27 cellular contexts compared by ENCODE assay signal in the genomic region with DNA sequence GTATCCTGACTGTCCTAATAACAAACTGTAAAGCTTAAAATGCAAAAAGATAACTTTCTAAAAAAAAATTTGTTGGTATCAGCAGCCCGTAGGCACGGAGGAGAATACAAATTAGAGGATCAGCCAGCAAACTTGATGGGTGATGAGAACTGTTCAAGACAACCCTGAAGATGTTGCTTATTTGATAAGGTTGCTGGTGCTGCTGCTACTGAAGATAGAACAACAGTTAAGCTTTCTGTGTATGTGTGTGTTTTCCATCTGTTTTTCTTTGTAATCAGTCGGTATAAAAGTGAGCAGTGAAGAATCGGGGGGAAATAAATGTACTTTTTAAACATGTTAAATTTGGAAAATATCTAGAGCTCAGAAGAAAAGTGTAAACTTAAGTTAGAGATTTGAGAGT.
DNase-seq lines count a peak whose midpoint lies in the region; ATAC-seq, FAIRE-seq and TF ChIP-seq lines count a peak whose summit lies in the region.
"Had no signal": no experiment of that assay in that cellular context is flagged by ENCODE, and none has a peak within 500 bp of the region (broad histone marks: within the 10 kb centered on the region; RNA-seq: fewer than 3 reads in every experiment).

No MANE protein-coding gene starts in this region.

- TF ChIP-seq POLR2A in breast epithelium (IDR thresholded peaks at IDR 0.05) (no peak), K562 (conservative IDR thresholded peaks at IDR 0.05) (no peak)

- H3K27ac ChIP-seq in breast epithelium = no peak overlapping the region
- H3K27ac ChIP-seq in K562 (ENCODE audit: extremely low read depth, low read depth, low read length) = no peak overlapping the region
- H3K27ac ChIP-seq in neural progenitor cell = peak overlapping the region; percentile 51
- H3K27ac ChIP-seq: PC-9, SJSA1 had no signal

- POLR2A ChIA-PET in MCF 10A (lab: Yijun Ruan, JAX) (interaction anchor here (0.7 kb wide), 1 partner anchor 35 kb away, joined by 3 read pairs; no protein-coding TSS in a partner anchor), K562 (lab: Yijun Ruan, JAX) (interaction anchor here (1.6 to 2.0 kb wide), 2 partner anchors 10 kb away, joined by 4 to 9 read pairs; no protein-coding TSS in a partner anchor)

- ATAC-seq in K562 = peak; percentile 73
- no peak for ATAC-seq in omental fat pad (ENCODE audit: low FRiP score)
- ATAC-seq in GM21737 (IDR thresholded peaks at IDR 0.05; ENCODE audit: unreplicated experiment) = no peak
- no peak for ATAC-seq in HG03354 (IDR thresholded peaks at IDR 0.05; ENCODE audit: poor library complexity, severe bottlenecking, unreplicated experiment)
- ATAC-seq: HepG2 had no signal

- no TSS peak for BruUV-seq in MCF 10A (replicated peaks; lab: Mats Ljungman, UMichigan)
- BruUV-seq in K562 (replicated peaks; lab: Mats Ljungman, UMichigan) = no TSS peak

- H3K4me3 Mint-ChIP-seq in MCF 10A (ENCODE audit: unreplicated experiment) = no peak overlapping the region
- H3K4me3 Mint-ChIP-seq in neural progenitor cell = no peak overlapping the region
- H3K4me3 Mint-ChIP-seq: CD14-positive monocyte had no signal

- TF ChIP-seq CTCF in MCF 10A (IDR thresholded peaks at IDR 0.05; ENCODE audit: unreplicated experiment) (no peak), breast epithelium (IDR thresholded peaks at IDR 0.05) (no peak), K562 (IDR thresholded peaks at IDR 0.05 in 2 of 3, conservative IDR thresholded peaks at IDR 0.05 in 1 of 3; ENCODE audit: insufficient read depth in 2 of 3, low read depth in 1 of 3, low read length in 3 of 3) (no peak), neural progenitor cell (IDR thresholded peaks at IDR 0.05) (no peak), omental fat pad (IDR thresholded peaks at IDR 0.05) (no peak)

- H2AFZ ChIP-seq in K562 (ENCODE audit: low read depth, low read length) = peak overlapping the region; percentile 16; the same call in 1 of the 2 replicates
- no peak overlapping the region for H2AFZ ChIP-seq in neural progenitor cell (replicated peaks)
- H2AFZ ChIP-seq: PC-9 had no signal

- intact Hi-C loops in MCF 10A (cut with micrococcal nuclease) = no loop called here
- intact Hi-C loops in breast epithelium (cut with DNase I; ENCODE audit: low total_unique reads) = no loop called here
- intact Hi-C loops in K562 (cut with micrococcal nuclease) = no loop called here

- H3K27ac Mint-ChIP-seq in MCF 10A (ENCODE audit: low read depth, unreplicated experiment) (peak overlapping the region; percentile 16), neural progenitor cell (no peak overlapping the region)

- peaks cover 12% of the 10 kb centered on the region for H3F3A ChIP-seq in neural progenitor cell (ENCODE audit: low read depth)

- H3K9me3 Mint-ChIP-seq in MCF 10A (ENCODE audit: unreplicated experiment) (no peaks in the 10 kb centered on the region), neural progenitor cell (no peaks in the 10 kb centered on the region)
- H3K9me3 Mint-ChIP-seq: CD14-positive monocyte had no signal

- H3K9ac ChIP-seq in K562 (ENCODE audit: insufficient read depth in 1 of 2, low read depth in 2 of 2, low read length in 2 of 2) (no peak overlapping the region), neural progenitor cell (no peak overlapping the region)

- no peaks in the 10 kb centered on the region for H3K27me3 Mint-ChIP-seq in MCF 10A (ENCODE audit: insufficient read depth, unreplicated experiment)
- no peaks in the 10 kb centered on the region for H3K27me3 Mint-ChIP-seq in neural progenitor cell (ENCODE audit: insufficient read depth, low read depth)

- TF ChIP-seq EP300 in K562 (IDR thresholded peaks at IDR 0.05; ENCODE audit: low read length) = no peak

- H3K4me1 ChIP-seq in breast epithelium (no peaks in the 10 kb centered on the region), K562 (replicated peaks in 1 of 2; ENCODE audit: control insufficient read depth in 2 of 2, insufficient read depth in 2 of 2, low read length in 2 of 2) (peaks cover 0 to 10% of the 10 kb centered on the region in 2 experiments; a peak in 2 of 5 replicates), neural progenitor cell (peaks cover 19% of the 10 kb centered on the region)
- H3K4me1 ChIP-seq: BE2C, SJSA1 had no signal

- H3K36me3 ChIP-seq in breast epithelium (no peaks in the 10 kb centered on the region), K562 (ENCODE audit: control insufficient read depth, insufficient read depth, low read length) (peaks cover 37% of the 10 kb centered on the region), neural progenitor cell (peaks cover 17% of the 10 kb centered on the region)

- CTCF ChIA-PET in MCF 10A (lab: Yijun Ruan, JAX) (interaction anchor here (0.6 to 1.3 kb wide), 4 partner anchors 10 to 1345 kb away, joined by 3 to 4 read pairs (median 3); no protein-coding TSS in a partner anchor), K562 (lab: Yijun Ruan, JAX; ENCODE audit: low intra/inter-chr PET ratio) (no interaction called here)

- H4K20me1 ChIP-seq in K562 (replicated peaks; ENCODE audit: control insufficient read depth, insufficient read depth, low read length) (no peaks in the 10 kb centered on the region), neural progenitor cell (ENCODE audit: low read depth) (no peaks in the 10 kb centered on the region)

- H3K9me1 ChIP-seq in K562 (ENCODE audit: control insufficient read depth, insufficient read depth, low read length) = no peaks in the 10 kb centered on the region

- no peak overlapping the region for H3K4me3 ChIP-seq in breast epithelium
- no peak overlapping the region for H3K4me3 ChIP-seq in K562
- H3K4me3 ChIP-seq in neural progenitor cell = no peak overlapping the region
- H3K4me3 ChIP-seq: MG63, PC-9, SJSA1 had no signal

- H3K79me2 ChIP-seq in K562 (ENCODE audit: control insufficient read depth, insufficient read depth, low read length) = no peaks in the 10 kb centered on the region
- no peaks in the 10 kb centered on the region for H3K79me2 ChIP-seq in neural progenitor cell (ENCODE audit: low read depth)

- peaks cover 70% of the 10 kb centered on the region for H3K36me3 Mint-ChIP-seq in MCF 10A (ENCODE audit: insufficient read depth, unreplicated experiment)
- H3K36me3 Mint-ChIP-seq in neural progenitor cell = peaks cover 22% of the 10 kb centered on the region

- H3K4me2 ChIP-seq in K562 (ENCODE audit: insufficient read depth, low read length) (no peak overlapping the region), neural progenitor cell (no peak overlapping the region)
- H3K4me2 ChIP-seq: PC-9 had no signal

- peaks cover 5% of the 10 kb centered on the region for H3K4me1 Mint-ChIP-seq in MCF 10A (ENCODE audit: insufficient read depth, unreplicated experiment)
- peaks cover 13% of the 10 kb centered on the region for H3K4me1 Mint-ChIP-seq in neural progenitor cell

- H3K9me3 ChIP-seq in breast epithelium (no peaks in the 10 kb centered on the region), K562 (replicated peaks; ENCODE audit: control insufficient read depth, insufficient read depth, low read depth, low read length) (no peaks in the 10 kb centered on the region), neural progenitor cell (ENCODE audit: low read depth) (no peaks in the 10 kb centered on the region)
- H3K9me3 ChIP-seq: BE2C, MG63, SJSA1 had no signal

- FAIRE-seq in K562 (lab: Jason Lieb, UNC) = peak; percentile 61
- FAIRE-seq: GM12892, HepG2 had no signal

- TF ChIP-seq RAD21 in K562 (CRISPR knock-in tag; conservative IDR thresholded peaks at IDR 0.05 in 1 of 2, IDR thresholded peaks at IDR 0.05 in 1 of 2) = no peak

- in situ Hi-C loops in K562 (cut with MboI) = no loop called here

- WGBS in K562 (ENCODE audit: insufficient coverage, low coverage, missing lambda C conversion rate) = 4% methylated on average over 4 of the region's 4 CpGs

- H3K27me3 ChIP-seq in breast epithelium = no peaks in the 10 kb centered on the region
- no peaks in the 10 kb centered on the region for H3K27me3 ChIP-seq in K562 (ENCODE audit: control insufficient read depth in 2 of 2, insufficient read depth in 2 of 2, low read length in 2 of 2)
- H3K27me3 ChIP-seq in neural progenitor cell = no peaks in the 10 kb centered on the region
- H3K27me3 ChIP-seq: BE2C, MG63, SJSA1 had no signal

- DNase-seq in MCF 10A (ENCODE audit: unreplicated experiment) (no peak), breast epithelium (ENCODE audit: low spot score in 2 of 2) (no peak), K562 (ENCODE audit: extremely low read depth in 1 of 4, low spot score in 3 of 4) (peak in 2 of 4 experiments; percentile 23 to 37), neural progenitor cell (ENCODE audit: low spot score) (no peak), cerebellar cortex (ENCODE audit: low spot score) (no peak), omental fat pad (ENCODE audit: low spot score) (no peak)
- DNase-seq: 8988T; ACHN; BE2C; DMS153; DND-41; H7; KBM-7; MG63; NCI-H2029; NCI-H446 treated with DMSO at 0.1 percent for 48 hours; NCI-H526; NCI-H82; NK-92 treated with Interleukin-12 subunit alpha and Interleukin-12 subunit beta, amount 100 ng/mL, for 24 hours; PC-9; Right ventricle myocardium superior had no signal

TF ChIP-seq in K562, 482 proteins besides CTCF, POLR2A, EP300 and RAD21 (continues in another document):
- TF ChIP-seq CBFA2T3 (IDR thresholded peaks at IDR 0.05) (peak; percentile 80), FOXK1 (CRISPR knock-in tag; IDR thresholded peaks at IDR 0.05; ENCODE audit: borderline replicate concordance) (no peak), ZBTB17 (CRISPR knock-in tag; IDR thresholded peaks at IDR 0.05) (no peak), TEAD4 (IDR thresholded peaks at IDR 0.05; ENCODE audit: low read length) (peak; percentile 80), TEAD4 (CRISPR knock-in tag; IDR thresholded peaks at IDR 0.05; ENCODE audit: borderline replicate concordance) (no peak), TAL1 (IDR thresholded peaks at IDR 0.05) (peak; percentile 70), TCF3 (CRISPR knock-in tag; IDR thresholded peaks at IDR 0.05) (peak; percentile 67), FUS (optimal IDR thresholded peaks at IDR 0.05; ENCODE audit: low read depth, low read length) (no peak), HDAC8 (tag; IDR thresholded peaks at IDR 0.05) (no peak), NCOR1 (IDR thresholded peaks at IDR 0.05) (peak; percentile 56; the same call in 1 of the 2 replicates), ZNF143 (CRISPR knock-in tag; IDR thresholded peaks at IDR 0.05) (no peak), STAT5A (IDR thresholded peaks at IDR 0.05; ENCODE audit: borderline replicate concordance, low read length) (peak; percentile 42; the same call in 1 of the 2 replicates), PTTG1 (tag; IDR thresholded peaks at IDR 0.05; ENCODE audit: low read depth) (no peak), TOE1 (IDR thresholded peaks at IDR 0.05; ENCODE audit: borderline replicate concordance) (no peak), TOE1 (CRISPR knock-in tag; IDR thresholded peaks at IDR 0.05; ENCODE audit: borderline replicate concordance, low read depth) (no peak), KDM1A (IDR thresholded peaks at IDR 0.05) (0 out of 4 replicates have a peak, but pooled peaks of 1 of the 2 experiments have one; percentile 9)
